ENCODE assay signal across 16 cellular contexts in the genomic region with DNA sequence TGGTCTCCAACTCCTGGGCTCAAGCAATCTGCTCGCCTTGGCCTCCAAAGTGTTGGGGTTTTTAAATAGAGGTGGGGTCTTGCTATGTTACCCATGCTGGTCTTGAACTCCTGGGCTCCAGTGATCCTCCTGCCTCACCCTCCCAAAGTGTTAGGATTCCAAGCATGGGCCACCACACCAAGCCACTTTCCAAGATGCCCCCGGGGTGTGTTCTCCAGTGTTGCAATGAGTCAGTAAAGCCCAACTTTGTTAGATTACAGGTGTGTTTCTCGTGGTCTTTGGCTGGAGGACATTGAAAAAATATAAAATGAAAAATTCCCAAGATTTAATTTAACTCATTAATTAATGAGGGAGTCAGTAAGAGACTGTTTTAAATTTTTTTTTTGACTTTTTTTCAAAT. TPM values are rescaled to one million over a fixed set of nuclear protein-coding genes. Genes with fewer than 3 reads are reported as not detected.
"Had no signal": no experiment of that assay in that cellular context is flagged by ENCODE, and none has a peak within 500 bp of the region (broad histone marks: within the 10 kb centered on the region; RNA-seq: fewer than 3 reads in every experiment).

No MANE protein-coding gene starts in this region.

- H3K79me2 ChIP-seq: parathyroid adenoma had no signal

- H3K4me3 ChIP-seq: thoracic aorta had no signal

- H3K9me3 Mint-ChIP-seq: activated naive CD4-positive, alpha-beta T cell treated with anti-CD3 and anti-CD28 coated beads, Interleukin-2, amount 50 U/mL, for 24 hours; activated T-helper 17 cell treated with anti-CD3 and anti-CD28 coated beads, Interleukin-2, amount 50 U/mL, for 72 hours had no signal

- H3K4me3 Mint-ChIP-seq: activated naive CD4-positive, alpha-beta T cell treated with anti-CD3 and anti-CD28 coated beads, Interleukin-2, amount 50 U/mL, for 24 hours; activated T-helper 17 cell treated with anti-CD3 and anti-CD28 coated beads, Interleukin-2, amount 50 U/mL, for 72 hours; naive B cell had no signal

- H3K27me3 ChIP-seq: neutrophil had no signal

- H3K27ac ChIP-seq: neutrophil, parathyroid adenoma, thoracic aorta had no signal

- DNase-seq: activated CD4-positive, alpha-beta T cell treated with anti-CD3 and anti-CD28 coated beads, Interleukin-2, amount 50 U/mL, for 4 hours; activated T-cell treated with anti-CD3 and anti-CD28 coated beads for 4 hours; caudate nucleus; cortex of kidney; effector CD4-positive, alpha-beta T cell; left colon; mammary epithelial cell; naive B cell; stimulated activated CD4-positive, alpha-beta T cell treated with anti-CD3 and anti-CD28 coated beads, Interleukin-1b, Interleukin-23, amount 100 ng/mL, for 48 hours had no signal

- H3K9me3 ChIP-seq: neutrophil, thoracic aorta had no signal

- H2AFZ ChIP-seq: parathyroid adenoma had no signal

- H3K4me1 ChIP-seq: parathyroid adenoma had no signal

- ATAC-seq: activated CD4-positive, CD25-positive, alpha-beta regulatory T cell treated with anti-CD3 and anti-CD28 coated beads, Interleukin-2, amount 50 U/mL, for 24 hours; activated T-helper 17 cell treated with anti-CD3 and anti-CD28 coated beads, Interleukin-2, amount 50 U/mL, for 72 hours; left colon had no signal

- H3K27me3 Mint-ChIP-seq: activated naive CD4-positive, alpha-beta T cell treated with anti-CD3 and anti-CD28 coated beads, Interleukin-2, amount 50 U/mL, for 24 hours; activated T-helper 17 cell treated with anti-CD3 and anti-CD28 coated beads, Interleukin-2, amount 50 U/mL, for 72 hours; naive B cell had no signal

- H3K27ac Mint-ChIP-seq: activated naive CD4-positive, alpha-beta T cell treated with anti-CD3 and anti-CD28 coated beads, Interleukin-2, amount 50 U/mL, for 24 hours; activated T-helper 17 cell treated with anti-CD3 and anti-CD28 coated beads, Interleukin-2, amount 50 U/mL, for 72 hours had no signal

RNA-seq across cellular contexts. Expression of a gene that starts 29.2 kb away (rescaled TPM):
- total RNA-seq: activated T-helper 17 cell treated with anti-CD3 and anti-CD28 coated beads, Interleukin-2, amount 50 U/mL, for 72 hours; mammary epithelial cell; mononuclear cell had no signal
